17 cellular contexts compared by ENCODE assay signal in the genomic region with DNA sequence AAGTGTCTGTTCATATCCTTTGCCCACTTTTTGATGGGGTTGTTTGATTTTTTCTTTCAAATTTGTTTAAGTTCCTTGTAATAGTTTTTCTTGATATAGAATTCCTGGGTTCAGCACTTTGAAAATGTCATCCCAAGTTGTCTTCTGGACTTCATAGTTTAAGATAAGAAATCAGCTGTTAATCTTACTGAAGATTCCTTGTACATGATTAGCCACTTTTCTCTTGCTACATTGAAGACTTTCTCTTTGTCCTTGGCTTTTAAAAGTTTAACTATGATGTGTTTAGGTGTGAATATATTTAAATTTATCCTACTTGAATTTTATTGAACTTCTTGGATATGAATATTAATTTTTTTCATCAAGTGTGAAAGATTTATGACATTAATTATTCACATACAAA.
DNase-seq lines count a peak whose midpoint lies in the region; ATAC-seq, FAIRE-seq and TF ChIP-seq lines count a peak whose summit lies in the region.
"Had no signal": no experiment of that assay in that cellular context is flagged by ENCODE, and none has a peak within 500 bp of the region (broad histone marks: within the 10 kb centered on the region; RNA-seq: fewer than 3 reads in every experiment).

No MANE protein-coding gene starts in this region.

- H3K27ac ChIP-seq in GM23248 (no peak overlapping the region), small intestine (ENCODE audit: low read depth in 1 of 2, low read length in 1 of 2) (no peak overlapping the region)
- H3K27ac ChIP-seq: KMS-11 had no signal

- H3K4me2 ChIP-seq in GM23248 (ENCODE audit: unreplicated experiment) = no peak overlapping the region
- H3K4me2 ChIP-seq: KMS-11 had no signal

- no peak overlapping the region for H2AFZ ChIP-seq in GM23248

- ATAC-seq in HG02623 (IDR thresholded peaks at IDR 0.05; ENCODE audit: unreplicated experiment) (no peak), HG03097 (IDR thresholded peaks at IDR 0.05; ENCODE audit: low FRiP score, unreplicated experiment) (no peak)
- ATAC-seq: CD8-positive, alpha-beta T cell had no signal

- no peaks in the 10 kb centered on the region for H3F3A ChIP-seq in GM23248 (ENCODE audit: insufficient read depth)

- no peaks in the 10 kb centered on the region for H3K27me3 ChIP-seq in GM23248 (replicated peaks; ENCODE audit: insufficient read depth)
- no peaks in the 10 kb centered on the region for H3K27me3 ChIP-seq in small intestine (ENCODE audit: control insufficient read depth in 2 of 2, insufficient read depth in 2 of 2, low read length in 2 of 2)

- peaks cover 3% of the 10 kb centered on the region for H3K9me3 ChIP-seq in GM23248 (ENCODE audit: low read depth)
- H3K9me3 ChIP-seq in small intestine (ENCODE audit: control insufficient read depth, low read depth) = no peaks in the 10 kb centered on the region
- H3K9me3 ChIP-seq: HAP-1 had no signal

- no peaks in the 10 kb centered on the region for H3K9me2 ChIP-seq in GM23248 (ENCODE audit: insufficient read depth)

- no peaks in the 10 kb centered on the region for H3K79me2 ChIP-seq in GM23248 (ENCODE audit: insufficient read depth)

- H3K4me1 ChIP-seq in GM23248 (ENCODE audit: insufficient read depth) (no peaks in the 10 kb centered on the region), small intestine (ENCODE audit: control insufficient read depth in 2 of 2, insufficient read depth in 1 of 2, low read depth in 1 of 2, low read length in 1 of 2) (no peaks in the 10 kb centered on the region)
- H3K4me1 ChIP-seq: HAP-1 had no signal

- no peak overlapping the region for H3K4me3 ChIP-seq in GM23248
- no peak overlapping the region for H3K4me3 ChIP-seq in fibroblast of mammary gland (ENCODE audit: control insufficient read depth, low read depth, low read length)
- no peak overlapping the region for H3K4me3 ChIP-seq in small intestine (ENCODE audit: low read depth in 1 of 2, low read length in 2 of 2)
- H3K4me3 ChIP-seq: HAP-1 had no signal

- no peak for TF ChIP-seq CTCF in fibroblast of mammary gland (conservative IDR thresholded peaks at IDR 0.05; ENCODE audit: control insufficient read depth, insufficient read depth, low read depth, low read length)

- H3K36me3 ChIP-seq in GM23248 (ENCODE audit: low read depth) (no peaks in the 10 kb centered on the region), small intestine (ENCODE audit: control insufficient read depth in 2 of 2, insufficient read depth in 2 of 2, low read length in 2 of 2) (no peaks in the 10 kb centered on the region)
- H3K36me3 ChIP-seq: HAP-1 had no signal

- H4K20me1 ChIP-seq in GM23248 (ENCODE audit: insufficient read depth) = no peaks in the 10 kb centered on the region

- in situ Hi-C loops in ACHN (cut with HindIII; ENCODE audit: low pct_ligation_motif_present, low pct_unique_long_range_greater_than_20kb, low sequenced_read_pairs) (no loop called here), GM23248 (cut with MboI) (no loop called here)

- DNase-seq in ACHN (peak; percentile 8), GM23248 (peak; percentile 19), OCI-M1 (lab: John Stamatoyannopoulos, UW) (peak; percentile 15), fibroblast of mammary gland (ENCODE audit: low read depth) (peak; percentile 5), small intestine (no peak)
- DNase-seq: CD8-positive, alpha-beta T cell; COR-L47; DMS79; GOT3 had no signal

- H3K9ac ChIP-seq in GM23248 = no peak overlapping the region
- H3K9ac ChIP-seq: KMS-11 had no signal

- no peak for FAIRE-seq in small intestine (lab: Jason Lieb, UNC)
- FAIRE-seq: A204.1, D721Med, G401.6, GM12891 had no signal
